16 cellular contexts compared by ENCODE assay signal in genomic region chr16:66127459-66128362, GRCh38.
DNase-seq lines count a peak whose midpoint lies in the region; ATAC-seq and TF ChIP-seq lines count a peak whose summit lies in the region.
"Had no signal": no experiment of that assay in that cellular context is flagged by ENCODE, and none has a peak within 500 bp of the region (broad histone marks: within the 10 kb centered on the region; RNA-seq: fewer than 3 reads in every experiment).

No MANE protein-coding gene starts in this region.

- intact Hi-C loops in left cardiac atrium (cut with DNase I) (no loop called here), left colon (cut with DNase I, micrococcal nuclease) (no loop called here)

- H3K36me3 Mint-ChIP-seq in neural progenitor cell, result no peaks in the 10 kb centered on the region

- peaks cover 14% of the 10 kb centered on the region for H3K27me3 Mint-ChIP-seq in neural progenitor cell (ENCODE audit: insufficient read depth, low read depth)

- H3K9me2 ChIP-seq in SK-N-SH, result no peaks in the 10 kb centered on the region

- H2AFZ ChIP-seq in SK-N-SH (ENCODE audit: low read depth) (no peak overlapping the region), neural progenitor cell (replicated peaks) (no peak overlapping the region)

- no peaks in the 10 kb centered on the region for H3K36me3 ChIP-seq in SK-N-SH (replicated peaks in 1 of 2; ENCODE audit: control insufficient read depth in 1 of 2, insufficient read depth in 2 of 2, low read length in 1 of 2)
- no peaks in the 10 kb centered on the region for H3K36me3 ChIP-seq in neural progenitor cell
- H3K36me3 ChIP-seq: SJSA1, tibial nerve had no signal

- H3K9ac ChIP-seq in SK-N-SH (no peak overlapping the region), neural progenitor cell (no peak overlapping the region)

- DNase-seq in EH (ENCODE audit: low read depth) (peak; percentile 22), SK-N-SH (peak; percentile 56), left cardiac atrium (peak; percentile 66), neural progenitor cell (ENCODE audit: low spot score) (peak; percentile 51), left colon (no peak)
- DNase-seq: activated CD4-positive, alpha-beta T cell treated with anti-CD3 and anti-CD28 coated beads for 36 hours; activated gamma-delta T cell treated with Interleukin-2 at 50 U/mL for 16 hours; CD4-positive, alpha-beta T cell; midbrain; MM.1S; NCI-H345 had no signal

- H3K4me1 Mint-ChIP-seq in neural progenitor cell, result peaks cover 36% of the 10 kb centered on the region
- H3K4me1 Mint-ChIP-seq: activated CD4-positive, alpha-beta T cell treated with anti-CD3 and anti-CD28 coated beads for 36 hours had no signal

- H3K27me3 ChIP-seq in SK-N-SH (ENCODE audit: insufficient read depth), result no peaks in the 10 kb centered on the region
- peaks cover 18% of the 10 kb centered on the region for H3K27me3 ChIP-seq in neural progenitor cell
- H3K27me3 ChIP-seq: SJSA1, tibial nerve had no signal

- H3K4me3 Mint-ChIP-seq in neural progenitor cell, result peak overlapping the region; percentile 29
- H3K4me3 Mint-ChIP-seq: activated CD4-positive, alpha-beta T cell treated with anti-CD3 and anti-CD28 coated beads for 36 hours; CD4-positive, alpha-beta T cell had no signal

- peaks cover 11 to 23% of the 10 kb centered on the region in 2 experiments; a peak in 3 of 4 replicates for H3K4me1 ChIP-seq in SK-N-SH (ENCODE audit: control insufficient read depth in 1 of 2, insufficient read depth in 2 of 2, low read depth in 1 of 2, low read length in 1 of 2)
- H3K4me1 ChIP-seq in neural progenitor cell, result peaks cover 15% of the 10 kb centered on the region

- CTCF ChIA-PET in SK-N-SH (lab: Yijun Ruan, JAX), result interaction anchor here (1.0 to 1.2 kb wide), 2 partner anchors 25 to 57 kb away, joined by 3 read pairs; no protein-coding TSS in a partner anchor

- H4K20me1 ChIP-seq in SK-N-SH (ENCODE audit: insufficient read depth) (no peaks in the 10 kb centered on the region), neural progenitor cell (ENCODE audit: low read depth) (no peaks in the 10 kb centered on the region)

- no peak for TF ChIP-seq EP300 in SK-N-SH (IDR thresholded peaks at IDR 0.05; ENCODE audit: borderline replicate concordance in 1 of 2, low read depth in 1 of 2, low read length in 1 of 2)

- peak; percentile 20; the same call in 1 of the 2 replicates for TF ChIP-seq RAD21 in SK-N-SH (IDR thresholded peaks at IDR 0.05; ENCODE audit: low read length)

- H3K4me2 ChIP-seq in SK-N-SH, result no peak overlapping the region
- peak overlapping the region; percentile 31 for H3K4me2 ChIP-seq in neural progenitor cell

- ATAC-seq in left cardiac atrium (peak; percentile 32 to 77), HG02678 (IDR thresholded peaks at IDR 0.05; ENCODE audit: unreplicated experiment) (no peak), left colon (no peak), HG03108 (IDR thresholded peaks at IDR 0.05; ENCODE audit: unreplicated experiment) (no peak), GM21390 (IDR thresholded peaks at IDR 0.05; ENCODE audit: unreplicated experiment) (no peak)
- ATAC-seq: activated CD4-positive, alpha-beta T cell treated with anti-CD3 and anti-CD28 coated beads for 36 hours had no signal

- H3K27ac ChIP-seq in SK-N-SH (ENCODE audit: low read depth in 2 of 2, low read length in 1 of 2) (no peak overlapping the region; a peak in 1 of 4 replicates), neural progenitor cell (no peak overlapping the region)
- H3K27ac ChIP-seq: SJSA1 had no signal

- no peak overlapping the region for H3K27ac Mint-ChIP-seq in neural progenitor cell
- H3K27ac Mint-ChIP-seq: activated CD4-positive, alpha-beta T cell treated with anti-CD3 and anti-CD28 coated beads for 36 hours; CD4-positive, alpha-beta T cell had no signal

- H3K4me3 ChIP-seq in SK-N-SH (ENCODE audit: low read depth in 2 of 2, low read length in 1 of 2) (no peak overlapping the region), neural progenitor cell (no peak overlapping the region)
- H3K4me3 ChIP-seq: SJSA1, tibial nerve had no signal

- H3F3A ChIP-seq in SK-N-SH (replicated peaks; ENCODE audit: insufficient read depth) (peaks cover 11% of the 10 kb centered on the region), neural progenitor cell (ENCODE audit: low read depth) (no peaks in the 10 kb centered on the region)

- H3K79me2 ChIP-seq in SK-N-SH (ENCODE audit: insufficient read depth) (no peaks in the 10 kb centered on the region), neural progenitor cell (ENCODE audit: low read depth) (no peaks in the 10 kb centered on the region)

- POLR2A ChIA-PET in SK-N-SH (lab: Yijun Ruan, JAX), result no interaction called here

- H3K9me3 ChIP-seq in SK-N-SH, result no peaks in the 10 kb centered on the region
- no peaks in the 10 kb centered on the region for H3K9me3 ChIP-seq in neural progenitor cell (ENCODE audit: low read depth)
- H3K9me3 ChIP-seq: SJSA1, tibial nerve had no signal

- 53% methylated on average over 24 of the region's 26 CpGs for WGBS in SK-N-SH (ENCODE audit: low lambda C conversion rate)

- H3K9me3 Mint-ChIP-seq in neural progenitor cell, result no peaks in the 10 kb centered on the region
- H3K9me3 Mint-ChIP-seq: CD4-positive, alpha-beta T cell had no signal

- TF ChIP-seq CTCF in SK-N-SH (IDR thresholded peaks at IDR 0.05), result no peak
- TF ChIP-seq CTCF in neural progenitor cell (IDR thresholded peaks at IDR 0.05), result peak; percentile 38

TF ChIP-seq in SK-N-SH, 30 proteins besides CTCF, POLR2A, EP300 and RAD21:
- TF ChIP-seq MXI1 (IDR thresholded peaks at IDR 0.05; ENCODE audit: low read depth, low read length) (no peak), FOXJ3 (CRISPR knock-in tag; IDR thresholded peaks at IDR 0.05) (peak; percentile 49; the same call in 1 of the 2 replicates), EZH2phosphoT487 (IDR thresholded peaks at IDR 0.05; ENCODE audit: borderline replicate concordance, low read depth) (no peak)

Comparison
In these comparisons a context has a peak if more than half of its experiments do, and no peak if none do; other contexts are left out.
1. DNase-seq: peak in EH (single experiment), SK-N-SH (single experiment), left cardiac atrium (single experiment) and neural progenitor cell (single experiment); none in left colon (0 of 2).
2. ATAC-seq: peak in left cardiac atrium (2 of 2); none in HG02678 (single experiment), left colon (single experiment), HG03108 (single experiment) and GM21390 (single experiment).